ENCODE assay signal across 1 cellular context in genomic region chr9:5886114-5886939, GRCh38.
TF ChIP-seq lines count a peak whose summit lies in the region.

No MANE protein-coding gene starts in this region.

TF ChIP-seq in GM23338, 12 proteins besides CTCF, POLR2A, EP300 and RAD21 (continued from another document):
- TF ChIP-seq, protein P1, sequence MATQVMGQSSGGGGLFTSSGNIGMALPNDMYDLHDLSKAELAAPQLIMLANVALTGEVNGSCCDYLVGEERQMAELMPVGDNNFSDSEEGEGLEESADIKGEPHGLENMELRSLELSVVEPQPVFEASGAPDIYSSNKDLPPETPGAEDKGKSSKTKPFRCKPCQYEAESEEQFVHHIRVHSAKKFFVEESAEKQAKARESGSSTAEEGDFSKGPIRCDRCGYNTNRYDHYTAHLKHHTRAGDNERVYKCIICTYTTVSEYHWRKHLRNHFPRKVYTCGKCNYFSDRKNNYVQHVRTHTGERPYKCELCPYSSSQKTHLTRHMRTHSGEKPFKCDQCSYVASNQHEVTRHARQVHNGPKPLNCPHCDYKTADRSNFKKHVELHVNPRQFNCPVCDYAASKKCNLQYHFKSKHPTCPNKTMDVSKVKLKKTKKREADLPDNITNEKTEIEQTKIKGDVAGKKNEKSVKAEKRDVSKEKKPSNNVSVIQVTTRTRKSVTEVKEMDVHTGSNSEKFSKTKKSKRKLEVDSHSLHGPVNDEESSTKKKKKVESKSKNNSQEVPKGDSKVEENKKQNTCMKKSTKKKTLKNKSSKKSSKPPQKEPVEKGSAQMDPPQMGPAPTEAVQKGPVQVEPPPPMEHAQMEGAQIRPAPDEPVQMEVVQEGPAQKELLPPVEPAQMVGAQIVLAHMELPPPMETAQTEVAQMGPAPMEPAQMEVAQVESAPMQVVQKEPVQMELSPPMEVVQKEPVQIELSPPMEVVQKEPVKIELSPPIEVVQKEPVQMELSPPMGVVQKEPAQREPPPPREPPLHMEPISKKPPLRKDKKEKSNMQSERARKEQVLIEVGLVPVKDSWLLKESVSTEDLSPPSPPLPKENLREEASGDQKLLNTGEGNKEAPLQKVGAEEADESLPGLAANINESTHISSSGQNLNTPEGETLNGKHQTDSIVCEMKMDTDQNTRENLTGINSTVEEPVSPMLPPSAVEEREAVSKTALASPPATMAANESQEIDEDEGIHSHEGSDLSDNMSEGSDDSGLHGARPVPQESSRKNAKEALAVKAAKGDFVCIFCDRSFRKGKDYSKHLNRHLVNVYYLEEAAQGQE (IDR thresholded peaks at IDR 0.05; ENCODE audit: unreplicated experiment): no peak
- TF ChIP-seq CREB1 (CRISPR knock-in tag; IDR thresholded peaks at IDR 0.05; ENCODE audit: low read depth) (no peak), ZNF114 (CRISPR knock-in tag; IDR thresholded peaks at IDR 0.05) (no peak), NANOG (IDR thresholded peaks at IDR 0.05; ENCODE audit: borderline replicate concordance) (no peak), POLR2AphosphoS5 (IDR thresholded peaks at IDR 0.05; ENCODE audit: low read depth) (no peak), JUNB (IDR thresholded peaks at IDR 0.05; ENCODE audit: unreplicated experiment) (no peak), STAT1 (IDR thresholded peaks at IDR 0.05; ENCODE audit: unreplicated experiment) (no peak)
TF ChIP-seq in GM23338: peak in this region for 0.
